ENCODE assay signal across 26 cellular contexts in the genomic region with DNA sequence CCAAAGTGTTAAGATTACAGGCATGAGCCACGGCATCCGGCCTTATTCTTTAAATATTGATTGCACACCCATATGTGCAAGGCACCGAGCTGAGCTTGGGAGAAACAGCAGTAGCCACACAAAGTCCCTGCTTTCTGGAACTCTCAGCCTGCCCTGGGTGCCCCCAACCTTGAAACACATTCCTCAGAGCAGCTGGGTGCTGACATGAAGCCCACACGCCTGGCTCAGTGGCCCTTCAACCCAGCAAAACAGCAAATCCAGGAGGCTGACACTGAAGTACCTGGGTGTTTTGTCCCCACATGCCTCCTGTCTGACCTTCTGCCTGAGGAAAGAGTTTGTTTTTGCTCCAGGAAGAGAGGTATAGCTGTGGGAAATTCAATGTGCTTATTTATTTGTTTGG. TPM values are rescaled to one million over a fixed set of nuclear protein-coding genes. Genes with fewer than 3 reads are reported as not detected.
"Had no signal": no experiment of that assay in that cellular context is flagged by ENCODE, and none has a peak within 500 bp of the region (broad histone marks: within the 10 kb centered on the region; RNA-seq: fewer than 3 reads in every experiment).

No MANE protein-coding gene starts in this region.

- H3K4me3 ChIP-seq: K562, SJCRH30 had no signal

- H3K9ac ChIP-seq: SK-N-SH had no signal

- H3K4me2 ChIP-seq: SK-N-SH had no signal

- H3K4me3 Mint-ChIP-seq: activated CD4-positive, alpha-beta memory T cell treated with anti-CD3 and anti-CD28 coated beads, Interleukin-2, amount 10 ng/mL, durations not matched to agents 7 days and 5 days; activated CD4-positive, alpha-beta T cell treated with anti-CD3 and anti-CD28 coated beads for 36 hours; activated naive CD4-positive, alpha-beta T cell treated with anti-CD3 and anti-CD28 coated beads, Interleukin-2, amount 10 ng/mL, durations not matched to agents 7 days and 5 days; activated naive CD8-positive, alpha-beta T cell treated with anti-CD3 and anti-CD28 coated beads for 36 hours; activated T-cell treated with anti-CD3 and anti-CD28 coated beads, Interleukin-2, amount 50 U/mL, for 72 hours; central memory CD8-positive, alpha-beta T cell had no signal

- H3K27ac Mint-ChIP-seq: activated CD4-positive, alpha-beta memory T cell treated with anti-CD3 and anti-CD28 coated beads, Interleukin-2, amount 10 ng/mL, durations not matched to agents 7 days and 5 days; activated CD4-positive, alpha-beta T cell treated with anti-CD3 and anti-CD28 coated beads for 36 hours; activated naive CD4-positive, alpha-beta T cell treated with anti-CD3 and anti-CD28 coated beads, Interleukin-2, amount 10 ng/mL, durations not matched to agents 7 days and 5 days; activated naive CD8-positive, alpha-beta T cell treated with anti-CD3 and anti-CD28 coated beads for 36 hours; activated T-cell treated with anti-CD3 and anti-CD28 coated beads, Interleukin-2, amount 50 U/mL, for 72 hours; activated T-helper 2 cell treated with anti-CD3 and anti-CD28 coated beads, Interferon-gamma antibody, Interleukin-2, Interleukin-4, amounts not matched to agents 10 μg/mL and 5 μg/mL and 100 μg/mL, durations not matched to agents 14 hours and 24 hours and 36 hours had no signal

- ATAC-seq: activated CD4-positive, alpha-beta T cell treated with anti-CD3 and anti-CD28 coated beads for 36 hours; activated T-cell treated with anti-CD3 and anti-CD28 coated beads, Interleukin-2, amount 50 U/mL, for 72 hours; K562 had no signal

- H3K9me3 ChIP-seq: SJCRH30, SK-N-SH had no signal

- FAIRE-seq: K562 had no signal

- H3K36me3 ChIP-seq: SJCRH30 had no signal

- H3K27me3 Mint-ChIP-seq: activated CD4-positive, alpha-beta memory T cell treated with anti-CD3 and anti-CD28 coated beads, Interleukin-2, amount 10 ng/mL, durations not matched to agents 7 days and 5 days; activated CD4-positive, alpha-beta T cell treated with anti-CD3 and anti-CD28 coated beads for 36 hours; central memory CD8-positive, alpha-beta T cell had no signal

- H3K27ac ChIP-seq: SJCRH30, VCaP had no signal

- H3K9me3 Mint-ChIP-seq: activated CD4-positive, alpha-beta memory T cell treated with anti-CD3 and anti-CD28 coated beads, Interleukin-2, amount 10 ng/mL, durations not matched to agents 7 days and 5 days; activated naive CD4-positive, alpha-beta T cell treated with anti-CD3 and anti-CD28 coated beads, Interleukin-2, amount 10 ng/mL, durations not matched to agents 7 days and 5 days; activated naive CD8-positive, alpha-beta T cell treated with anti-CD3 and anti-CD28 coated beads for 36 hours; activated T-cell treated with anti-CD3 and anti-CD28 coated beads, Interleukin-2, amount 50 U/mL, for 72 hours; activated T-helper 2 cell treated with anti-CD3 and anti-CD28 coated beads, Interferon-gamma antibody, Interleukin-2, Interleukin-4, amounts not matched to agents 10 μg/mL and 5 μg/mL and 100 μg/mL, durations not matched to agents 14 hours and 24 hours and 36 hours; central memory CD8-positive, alpha-beta T cell had no signal

- DNase-seq: activated CD4-positive, alpha-beta memory T cell treated with anti-CD3 and anti-CD28 coated beads, Interleukin-2, amount 10 ng/mL, durations not matched to agents 7 days and 5 days; activated CD4-positive, alpha-beta T cell treated with anti-CD3 and anti-CD28 coated beads for 36 hours; activated CD4-positive, alpha-beta T cell treated with anti-CD3 and anti-CD28 coated beads, Interleukin-2, amount 50 U/mL, for 1 hour; activated CD8-positive, alpha-beta memory T cell treated with anti-CD3 and anti-CD28 coated beads, Interleukin-2, amount 50 U/mL, for 4 hours; activated gamma-delta T cell treated with Interleukin-2 at 50 U/mL for 16 hours; activated naive CD4-positive, alpha-beta T cell treated with anti-CD3 and anti-CD28 coated beads, Interleukin-2, amount 10 ng/mL, durations not matched to agents 7 days and 5 days; activated naive CD8-positive, alpha-beta T cell treated with anti-CD3 and anti-CD28 coated beads for 36 hours; activated T-cell treated with anti-CD3 and anti-CD28 coated beads, Interleukin-2, amount 50 U/mL, for 72 hours; Kasumi-1; NCI-H1092 treated with DMSO at 0.1 percent for 48 hours; NCI-H1417 treated with DMSO at 0.1 percent for 48 hours; NCI-H1694; NCI-H2029; NCI-H510A treated with DMSO at 0.1 percent for 48 hours; NCI-H748 treated with DMSO at 0.1 percent for 48 hours; Right ventricle myocardium superior; RPMI8226; SK-N-SH; T-helper 1 cell had no signal

- H3K36me3 Mint-ChIP-seq: activated naive CD4-positive, alpha-beta T cell treated with anti-CD3 and anti-CD28 coated beads, Interleukin-2, amount 10 ng/mL, durations not matched to agents 7 days and 5 days; activated naive CD8-positive, alpha-beta T cell treated with anti-CD3 and anti-CD28 coated beads for 36 hours had no signal

RNA-seq across cellular contexts. Expression of a gene that starts 41.3 kb away (rescaled TPM):
- total RNA-seq: activated CD4-positive, alpha-beta memory T cell treated with anti-CD3 and anti-CD28 coated beads, Interleukin-2, amount 10 ng/mL, durations not matched to agents 7 days and 5 days; activated CD4-positive, alpha-beta T cell treated with anti-CD3 and anti-CD28 coated beads for 36 hours; activated naive CD8-positive, alpha-beta T cell treated with anti-CD3 and anti-CD28 coated beads for 36 hours; activated T-cell treated with anti-CD3 and anti-CD28 coated beads, Interleukin-2, amount 50 U/mL, for 72 hours; activated T-helper 2 cell treated with anti-CD3 and anti-CD28 coated beads, Interferon-gamma antibody, Interleukin-2, Interleukin-4, amounts not matched to agents 10 μg/mL and 5 μg/mL and 100 μg/mL, durations not matched to agents 14 hours and 24 hours and 36 hours; OCI-LY7; T-helper 2 cell treated with Interferon-gamma antibody and Interleukin-4, amounts not matched to agents 100 ng/mL and 5 ng/mL, for 36 hours had no signal

RNA-seq across cellular contexts. Expression of a gene that starts 54.4 kb away (rescaled TPM):
- total RNA-seq: activated CD4-positive, alpha-beta memory T cell treated with anti-CD3 and anti-CD28 coated beads, Interleukin-2, amount 10 ng/mL, durations not matched to agents 7 days and 5 days; activated CD4-positive, alpha-beta T cell treated with anti-CD3 and anti-CD28 coated beads for 36 hours; activated naive CD8-positive, alpha-beta T cell treated with anti-CD3 and anti-CD28 coated beads for 36 hours; activated T-cell treated with anti-CD3 and anti-CD28 coated beads, Interleukin-2, amount 50 U/mL, for 72 hours; activated T-helper 2 cell treated with anti-CD3 and anti-CD28 coated beads, Interferon-gamma antibody, Interleukin-2, Interleukin-4, amounts not matched to agents 10 μg/mL and 5 μg/mL and 100 μg/mL, durations not matched to agents 14 hours and 24 hours and 36 hours; OCI-LY7; T-helper 2 cell treated with Interferon-gamma antibody and Interleukin-4, amounts not matched to agents 100 ng/mL and 5 ng/mL, for 36 hours had no signal
